Comparison of ENCODE assay signal across 8 cellular contexts in the genomic region with DNA sequence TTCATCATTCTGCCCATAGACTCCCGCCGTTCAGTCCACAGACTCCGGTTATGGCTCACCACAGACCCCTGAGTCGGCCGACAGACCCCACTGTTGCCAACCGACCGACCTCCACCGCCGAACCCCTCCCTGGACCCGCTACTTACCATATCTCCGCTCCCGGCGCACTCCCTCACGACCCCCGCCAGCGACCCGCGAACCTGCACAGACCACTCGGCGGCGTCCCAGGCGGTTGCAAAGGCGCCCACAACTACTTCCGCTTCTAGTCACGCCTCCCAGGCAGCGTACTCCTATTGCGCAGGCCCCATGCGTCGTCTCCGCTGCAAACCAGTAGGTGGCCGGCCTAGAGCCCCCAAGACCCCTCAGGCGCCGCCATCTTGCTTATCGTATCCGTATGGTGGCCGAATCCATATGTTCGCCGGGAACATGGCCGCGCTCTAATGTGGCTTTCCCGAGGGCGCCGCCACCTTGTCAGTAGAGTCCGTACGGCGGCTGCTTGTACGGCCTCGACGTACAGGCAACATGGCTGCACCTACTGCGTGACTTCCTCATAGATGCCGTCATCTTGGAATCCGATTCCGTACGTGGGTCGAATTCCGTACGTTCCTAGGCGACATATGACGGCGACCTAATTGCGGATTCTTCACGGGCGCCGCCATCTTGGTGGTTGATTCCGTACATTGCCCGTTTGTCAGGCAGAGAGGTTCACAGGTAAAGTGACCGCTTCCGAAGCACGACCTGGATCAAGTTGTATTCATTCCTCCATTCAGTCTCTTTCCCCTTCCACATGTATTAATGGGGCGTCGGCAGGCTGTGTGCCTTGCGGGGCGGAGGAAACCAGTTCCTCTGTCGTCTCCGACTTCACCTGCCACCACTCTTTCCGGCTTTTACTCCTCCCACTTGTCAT. TPM values are rescaled to one million over a fixed set of nuclear protein-coding genes. Genes with fewer than 3 reads are reported as not detected.
A peak's percentile ranks its signal among the peaks of the same experiment; 100 is the strongest.
DNase-seq lines count a peak whose midpoint lies in the region; ATAC-seq, FAIRE-seq and TF ChIP-seq lines count a peak whose summit lies in the region.

Gene CXXC1, minus strand, starts transcription at position 252 of the 907 bp plus-strand sequence. Its CDS starts 103 bp downstream, at position 149.

- peaks cover 26% of the 10 kb centered on the region for H3K4me1 ChIP-seq in mammary epithelial cell (ENCODE audit: insufficient read depth, low read length)
- peaks cover 0 to 2% of the 10 kb centered on the region in 2 donors for H3K4me1 ChIP-seq in small intestine (ENCODE audit: control insufficient read depth in 2 of 2, insufficient read depth in 1 of 2, low read depth in 1 of 2, low read length in 1 of 2)

- H3K4me3 ChIP-seq in WERI-Rb-1 (ENCODE audit: low read depth, low read length) (peak within 1 kb of the TSS; percentile 88), mammary epithelial cell (replicated peaks in 1 of 3; ENCODE audit: insufficient read depth in 1 of 3, low read depth in 2 of 3, low read length in 3 of 3) (peak within 1 kb of the TSS; percentile 88 to 97 (median 95)), small intestine (ENCODE audit: low read depth in 1 of 2, low read length in 2 of 2) (peak within 1 kb of the TSS; percentile 78 to 93)

- dilution Hi-C loops in mammary epithelial cell (cut with HindIII; ENCODE audit: low sequenced_read_pairs): no loop called here

- intact Hi-C loops in mammary epithelial cell (cut with micrococcal nuclease): loop anchor here (1.0 to 5.0 kb wide), 4 partner anchors 21 to 140 kb away; no protein-coding TSS in a partner anchor

- H3K79me2 ChIP-seq in mammary epithelial cell (ENCODE audit: insufficient read depth, low read length): peaks cover 31% of the 10 kb centered on the region

- H4K20me1 ChIP-seq in mammary epithelial cell (ENCODE audit: insufficient read depth, low read length): no peaks in the 10 kb centered on the region

- no peaks in the 10 kb centered on the region for H3K9me3 ChIP-seq in WERI-Rb-1 (ENCODE audit: severe bottlenecking)
- no peaks in the 10 kb centered on the region for H3K9me3 ChIP-seq in mammary epithelial cell (replicated peaks; ENCODE audit: insufficient read depth, low read length)
- H3K9me3 ChIP-seq in small intestine (ENCODE audit: control insufficient read depth, low read depth): no peaks in the 10 kb centered on the region

- TF ChIP-seq CTCF in WERI-Rb-1 (IDR thresholded peaks at IDR 0.05; ENCODE audit: low read depth, low read length): peak; percentile 69
- TF ChIP-seq CTCF in mammary epithelial cell (conservative IDR thresholded peaks at IDR 0.05 in 1 of 2, IDR thresholded peaks at IDR 0.05 in 1 of 2; ENCODE audit: extremely low read depth in 1 of 2, insufficient read depth in 1 of 2, low read depth in 1 of 2, low read length in 2 of 2): peak; percentile 39 to 51

- H3K9ac ChIP-seq in mammary epithelial cell (ENCODE audit: insufficient read depth, low read length): peak within 1 kb of the TSS; percentile 83

- H3K27me3 ChIP-seq in WERI-Rb-1 (ENCODE audit: insufficient read depth, low read depth, severe bottlenecking) (no peaks in the 10 kb centered on the region), mammary epithelial cell (ENCODE audit: insufficient read depth, low read length) (no peaks in the 10 kb centered on the region), small intestine (ENCODE audit: control insufficient read depth in 2 of 2, insufficient read depth in 2 of 2, low read length in 2 of 2) (peaks cover 0 to 1% of the 10 kb centered on the region in 2 donors)

- peak; percentile 93 for FAIRE-seq in small intestine (lab: Jason Lieb, UNC)

- ATAC-seq in GM18907 (IDR thresholded peaks at IDR 0.05; ENCODE audit: unreplicated experiment) (peak; percentile 90), HG03159 (IDR thresholded peaks at IDR 0.05; ENCODE audit: unreplicated experiment) (peak; percentile 85)

- peak within 1 kb of the TSS; percentile 100 for H2AFZ ChIP-seq in mammary epithelial cell (ENCODE audit: low read depth, low read length)

- in situ Hi-C loops in mammary epithelial cell (cut with MboI; ENCODE audit: low sequenced_read_pairs in 2 of 2): no loop called here

- CTCF ChIA-PET in mammary epithelial cell (lab: Charles Lee; ENCODE audit: low non-redundant PET): no interaction called here

- WGBS in mammary epithelial cell (ENCODE audit: low coverage, missing lambda C conversion rate): 2% methylated on average over 41 of the region's 76 CpGs
- 0% methylated on average over 76 of the region's 76 CpGs for WGBS in small intestine, 3 donors

- no TSS peak for BruUV-seq in mammary epithelial cell (replicated peaks; lab: Mats Ljungman, UMichigan)

- H3K36me3 ChIP-seq in WERI-Rb-1: peaks cover 31% of the 10 kb centered on the region
- H3K36me3 ChIP-seq in mammary epithelial cell (ENCODE audit: insufficient read depth, low read length): peaks cover 13% of the 10 kb centered on the region
- peaks cover 0 to 2% of the 10 kb centered on the region in 2 donors for H3K36me3 ChIP-seq in small intestine (ENCODE audit: control insufficient read depth in 2 of 2, insufficient read depth in 2 of 2, low read length in 2 of 2)

- H3K4me2 ChIP-seq in mammary epithelial cell (ENCODE audit: insufficient read depth, low read depth, low read length): peak within 1 kb of the TSS; percentile 83

- DNase-seq in AG08396 (ENCODE audit: low spot score) (peak; percentile 91), NCI-H2227 (lab: John Stamatoyannopoulos, UW; ENCODE audit: unreplicated experiment) (peak; percentile 99), WERI-Rb-1 (peak; percentile 100), mammary epithelial cell (peak; percentile 99), iPS-NIHi11 (ENCODE audit: low spot score) (peak; percentile 88), small intestine (peak; percentile 99)

- H3K27ac ChIP-seq in WERI-Rb-1: peak within 1 kb of the TSS; percentile 69
- peak within 1 kb of the TSS; percentile 66 for H3K27ac ChIP-seq in mammary epithelial cell (ENCODE audit: insufficient read depth, low read depth, low read length)
- H3K27ac ChIP-seq in small intestine (ENCODE audit: low read depth in 1 of 2, low read length in 1 of 2): peak within 1 kb of the TSS; percentile 72 to 97

RNA-seq across cellular contexts. Expression of gene CXXC1, which starts in this region (rescaled TPM):
- total RNA-seq in mammary epithelial cell: 10 to 100 TPM; 27.7 to 78.2 TPM
- polyA plus RNA-seq in mammary epithelial cell (67.3 TPM), small intestine (10 to 100 TPM; 65.7 to 93.9 (median 72.1) TPM)
- 25.7 TPM for polyA minus RNA-seq in mammary epithelial cell

Comparison
In these comparisons a context has a peak if more than half of its experiments do, and no peak if none do; other contexts are left out.
1. Peak in every context shown above with its lines: DNase-seq, ATAC-seq, H3K4me3 ChIP-seq and H3K27ac ChIP-seq.